In the genomic region with DNA sequence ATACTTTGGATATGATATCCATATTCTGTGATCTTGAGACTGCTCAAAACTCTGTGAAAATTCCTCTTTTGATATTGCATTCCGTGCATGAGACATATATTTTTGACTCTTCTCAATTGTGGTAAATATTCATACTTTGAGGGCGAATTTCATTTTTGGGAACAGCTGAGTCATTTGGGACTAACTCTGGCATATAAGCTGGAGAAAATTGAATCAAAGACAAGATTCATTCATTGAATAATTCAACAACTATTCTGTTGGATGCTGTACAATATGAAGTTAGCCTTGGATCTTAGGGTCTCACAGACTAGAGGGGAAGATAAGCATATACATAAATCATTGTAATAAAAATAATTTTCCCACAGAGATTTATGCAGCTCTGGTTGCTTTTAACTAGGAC, we compare ENCODE assay signal across 25 cellular contexts.
"Had no signal": no experiment of that assay in that cellular context is flagged by ENCODE, and none has a peak within 500 bp of the region (broad histone marks: within the 10 kb centered on the region; RNA-seq: fewer than 3 reads in every experiment).

No MANE protein-coding gene starts in this region.

- H3K27me3 ChIP-seq: MG63, SJCRH30 had no signal

- H3K4me1 ChIP-seq: SJCRH30 had no signal

- H3K4me3 ChIP-seq: MG63, SJCRH30 had no signal

- ATAC-seq: activated CD8-positive, alpha-beta T cell treated with anti-CD3 and anti-CD28 coated beads, Interleukin-2, amount 10 ng/mL, durations not matched to agents 7 days and 5 days had no signal

- H3K9me3 ChIP-seq: MG63, SJCRH30 had no signal

- H3K36me3 ChIP-seq: MG63, SJCRH30 had no signal

- H3K27ac Mint-ChIP-seq: activated CD8-positive, alpha-beta T cell treated with anti-CD3 and anti-CD28 coated beads, Interleukin-2, amount 10 ng/mL, durations not matched to agents 7 days and 5 days; activated naive CD4-positive, alpha-beta T cell treated with anti-CD3 and anti-CD28 coated beads, Interleukin-2, amount 50 U/mL, for 24 hours; brain; IgD-negative memory B cell; T-helper 1 cell treated with Interleukin-12 subunit alpha and Interleukin-12 subunit beta and Interleukin-4 antibody, amounts not matched to agents 30 μg/mL and 1 μg/mL, for 36 hours had no signal

- H3K27ac ChIP-seq: KMS-11, SJCRH30 had no signal

- H3K36me3 Mint-ChIP-seq: activated naive CD4-positive, alpha-beta T cell treated with anti-CD3 and anti-CD28 coated beads, Interleukin-2, amount 50 U/mL, for 24 hours; brain; IgD-negative memory B cell had no signal

- FAIRE-seq: astrocyte had no signal

- H3K9me3 Mint-ChIP-seq: activated naive CD4-positive, alpha-beta T cell treated with anti-CD3 and anti-CD28 coated beads, Interleukin-2, amount 50 U/mL, for 24 hours; brain; T-helper 1 cell treated with Interleukin-12 subunit alpha and Interleukin-12 subunit beta and Interleukin-4 antibody, amounts not matched to agents 30 μg/mL and 1 μg/mL, for 36 hours had no signal

- H3K4me2 ChIP-seq: KMS-11 had no signal

- H3K4me1 Mint-ChIP-seq: activated naive CD4-positive, alpha-beta T cell treated with anti-CD3 and anti-CD28 coated beads, Interleukin-2, amount 50 U/mL, for 24 hours; IgD-negative memory B cell had no signal

- DNase-seq: activated CD4-positive, alpha-beta T cell treated with anti-CD3 and anti-CD28 coated beads for 48 hours; activated CD4-positive, alpha-beta T cell treated with anti-CD3 and anti-CD28 coated beads, Interleukin-2, amount 50 U/mL, for 4 hours; activated CD4-positive, CD25-positive, alpha-beta regulatory T cell treated with anti-CD3 and anti-CD28 coated beads, Interleukin-2, amount 50 U/mL, for 72 hours; activated CD8-positive, alpha-beta memory T cell treated with anti-CD3 and anti-CD28 coated beads, Interleukin-2, amount 50 U/mL, for 48 hours; activated CD8-positive, alpha-beta T cell treated with anti-CD3 and anti-CD28 coated beads, Interleukin-2, amount 10 ng/mL, durations not matched to agents 7 days and 5 days; activated T-cell treated with anti-CD3 and anti-CD28 coated beads, Interleukin-2, amount 50 U/mL, for 1 hour; amygdala; MG63; MV-4-11; NCI-H1105; NCI-H146; NCI-H1930; NCI-H2171; NCI-H226; NCI-H526 treated with DMSO at 0.1 percent for 48 hours; NCI-H82; Right ventricle myocardium superior; RPMI8226; SJCRH30 had no signal

- H3K4me3 Mint-ChIP-seq: activated CD8-positive, alpha-beta T cell treated with anti-CD3 and anti-CD28 coated beads, Interleukin-2, amount 10 ng/mL, durations not matched to agents 7 days and 5 days; activated naive CD4-positive, alpha-beta T cell treated with anti-CD3 and anti-CD28 coated beads, Interleukin-2, amount 50 U/mL, for 24 hours; IgD-negative memory B cell; T-helper 1 cell treated with Interleukin-12 subunit alpha and Interleukin-12 subunit beta and Interleukin-4 antibody, amounts not matched to agents 30 μg/mL and 1 μg/mL, for 36 hours had no signal

- H3K9ac ChIP-seq: KMS-11 had no signal
